In genomic region chr2:9637330-9637729, GRCh38 we compare ENCODE assay signal across 13 cellular contexts. TPM values are rescaled to one million over a fixed set of nuclear protein-coding genes. Genes with fewer than 3 reads are reported as not detected.
DNase-seq lines count a peak whose midpoint lies in the region; ATAC-seq and TF ChIP-seq lines count a peak whose summit lies in the region.
"Had no signal": no experiment of that assay in that cellular context is flagged by ENCODE, and none has a peak within 500 bp of the region (broad histone marks: within the 10 kb centered on the region; RNA-seq: fewer than 3 reads in every experiment).

No MANE protein-coding gene starts in this region.

- H3K36me3 ChIP-seq in body of pancreas (replicated peaks in 1 of 2; ENCODE audit: insufficient read depth in 1 of 2, low read depth in 2 of 2) = no peaks in the 10 kb centered on the region

- WGBS in body of pancreas, 2 donors = 19 to 57% methylated on average over 2 of the region's 2 CpGs

- no peak overlapping the region for H3K4me3 ChIP-seq in AG04450 (ENCODE audit: low read depth, low read length)
- H3K4me3 ChIP-seq in astrocyte of the cerebellum (ENCODE audit: low read depth, low read length) = no peak overlapping the region
- H3K4me3 ChIP-seq in body of pancreas = no peak overlapping the region

- no peaks in the 10 kb centered on the region for H3K36me3 Mint-ChIP-seq in HFFc6 (ENCODE audit: low read depth)
- no peaks in the 10 kb centered on the region for H3K36me3 Mint-ChIP-seq in activated CD8-positive, alpha-beta T cell treated with anti-CD3 and anti-CD28 coated beads for 36 hours (ENCODE audit: low read depth)
- H3K36me3 Mint-ChIP-seq: CD8-positive, alpha-beta T cell had no signal

- no peak for ATAC-seq in activated CD8-positive, alpha-beta T cell treated with anti-CD3 and anti-CD28 coated beads for 36 hours
- ATAC-seq in body of pancreas (no peak), left ventricle myocardium superior (no peak)
- ATAC-seq: CD8-positive, alpha-beta T cell; left colon had no signal

- no peak for DNase-seq in AG04450 (ENCODE audit: low read depth, low spot score)
- DNase-seq in HFFc6 = peak; percentile 62
- DNase-seq in astrocyte of the cerebellum (ENCODE audit: low read depth) = peak; percentile 35
- peak; percentile 68 for DNase-seq in kidney glomerular epithelial cell (lab: John Stamatoyannopoulos, UW)
- no peak for DNase-seq in DMS79 treated with DMSO at 0.1 percent for 48 hours (lab: John Stamatoyannopoulos, UW)
- DNase-seq in activated CD8-positive, alpha-beta T cell treated with anti-CD3 and anti-CD28 coated beads for 36 hours = no peak
- no peak for DNase-seq in body of pancreas
- DNase-seq in left ventricle myocardium superior = no peak
- DNase-seq: CD8-positive, alpha-beta T cell; left colon; NCI-H1417 treated with DMSO at 0.1 percent for 48 hours; right cardiac atrium; SIG-M5 had no signal

- TF ChIP-seq CTCF in AG04450 (IDR thresholded peaks at IDR 0.05; ENCODE audit: low read depth, low read length) (no peak), HFFc6 (IDR thresholded peaks at IDR 0.05) (no peak), astrocyte of the cerebellum (IDR thresholded peaks at IDR 0.05; ENCODE audit: low read depth, low read length, missing control alignments) (no peak), body of pancreas (IDR thresholded peaks at IDR 0.05) (no peak)
- TF ChIP-seq CTCF in activated CD8-positive, alpha-beta T cell treated with anti-CD3 and anti-CD28 coated beads for 36 hours (IDR thresholded peaks at IDR 0.05) = no peak

- peaks cover 6% of the 10 kb centered on the region for H3K27me3 Mint-ChIP-seq in HFFc6 (ENCODE audit: insufficient read depth)
- peaks cover 2% of the 10 kb centered on the region for H3K27me3 Mint-ChIP-seq in activated CD8-positive, alpha-beta T cell treated with anti-CD3 and anti-CD28 coated beads for 36 hours

- intact Hi-C loops in activated CD8-positive, alpha-beta T cell treated with anti-CD3 and anti-CD28 coated beads for 36 hours (cut with micrococcal nuclease) = no loop called here
- intact Hi-C loops in body of pancreas (cut with DNase I) = no loop called here
- intact Hi-C loops in left ventricle myocardium superior (cut with micrococcal nuclease) = loop anchor here (10.0 kb wide), 1 partner anchor 127 kb away; no protein-coding TSS in a partner anchor

- in situ Hi-C loops in astrocyte of the cerebellum (cut with HindIII; ENCODE audit: low sequenced_read_pairs) = no loop called here

- peak overlapping the region; percentile 61 for H3K4me3 Mint-ChIP-seq in HFFc6
- H3K4me3 Mint-ChIP-seq in activated CD8-positive, alpha-beta T cell treated with anti-CD3 and anti-CD28 coated beads for 36 hours = no peak overlapping the region
- H3K4me3 Mint-ChIP-seq: CD8-positive, alpha-beta T cell had no signal

- no peak for TF ChIP-seq POLR2A in body of pancreas (IDR thresholded peaks at IDR 0.05)

- H3K4me1 ChIP-seq in body of pancreas = no peaks in the 10 kb centered on the region

- H3K27me3 ChIP-seq in AG04450 (ENCODE audit: control insufficient read depth, insufficient read depth, low read length) = no peaks in the 10 kb centered on the region
- H3K27me3 ChIP-seq in body of pancreas = no peaks in the 10 kb centered on the region

- no peaks in the 10 kb centered on the region for H3K9me3 ChIP-seq in AG04450 (ENCODE audit: control insufficient read depth, insufficient read depth, low read length)
- no peaks in the 10 kb centered on the region for H3K9me3 ChIP-seq in body of pancreas

- peak overlapping the region; percentile 61 for H3K27ac Mint-ChIP-seq in HFFc6
- H3K27ac Mint-ChIP-seq in activated CD8-positive, alpha-beta T cell treated with anti-CD3 and anti-CD28 coated beads for 36 hours = no peak overlapping the region
- H3K27ac Mint-ChIP-seq: CD8-positive, alpha-beta T cell had no signal

- peaks cover 74% of the 10 kb centered on the region for H3K4me1 Mint-ChIP-seq in HFFc6 (ENCODE audit: low read depth)
- peaks cover 6% of the 10 kb centered on the region for H3K4me1 Mint-ChIP-seq in activated CD8-positive, alpha-beta T cell treated with anti-CD3 and anti-CD28 coated beads for 36 hours (ENCODE audit: low read depth)

- no peaks in the 10 kb centered on the region for H3K9me3 Mint-ChIP-seq in HFFc6
- H3K9me3 Mint-ChIP-seq in activated CD8-positive, alpha-beta T cell treated with anti-CD3 and anti-CD28 coated beads for 36 hours = no peaks in the 10 kb centered on the region
- H3K9me3 Mint-ChIP-seq: CD8-positive, alpha-beta T cell had no signal

- POLR2A ChIA-PET in AG04450 (lab: Yijun Ruan, JAX) = interaction anchor here (1.1 to 3.3 kb wide), 3 partner anchors 7 to 82 kb away, joined by 3 to 23 read pairs (median 11); partner anchors contain the start of genes ADAM17 and YWHAQ
- POLR2A ChIA-PET in activated CD8-positive, alpha-beta T cell treated with anti-CD3 and anti-CD28 coated beads for 36 hours (lab: Charles Lee) = interaction anchor here (1.1 to 2.3 kb wide), 2 partner anchors 7 to 9 kb away, joined by 3 to 8 read pairs; partner anchors contain the start of gene YWHAQ

- H3K27ac ChIP-seq in AG04450 (ENCODE audit: low read depth, low read length) = peak overlapping the region; percentile 11
- H3K27ac ChIP-seq in body of pancreas = no peak overlapping the region

- CTCF ChIA-PET in AG04450 (lab: Charles Lee) = interaction anchor here (0.9 to 3.9 kb wide), 2 partner anchors 134 to 347 kb away, joined by 3 to 16 read pairs; no protein-coding TSS in a partner anchor
- CTCF ChIA-PET in activated CD8-positive, alpha-beta T cell treated with anti-CD3 and anti-CD28 coated beads for 36 hours (lab: Charles Lee) = interaction anchor here (0.8 kb wide), 1 partner anchor 74 kb away, joined by 5 read pairs; no protein-coding TSS in a partner anchor

RNA-seq across cellular contexts. Expression of gene YWHAQ, which starts 6.5 kb away (rescaled TPM):
- 509 and 624 TPM in 2 replicates for polyA plus RNA-seq in AG04450 (2011; rRNA removed)
- polyA minus RNA-seq in AG04450 (2011; rRNA and poly(A)+ RNA removed) = 272 and 412 TPM in 2 replicates
- 100 to 1,000 TPM; 461 to 607 (median 548) TPM for total RNA-seq in HFFc6 (2021; fragmentation: NEBNext Ultra II Directional; extraction: Animal tissue kit (Norgen Biotek cat#: 25700))
- total RNA-seq in activated CD8-positive, alpha-beta T cell treated with anti-CD3 and anti-CD28 coated beads for 36 hours = 100 to 1,000 TPM; 341 to 368 TPM
- total RNA-seq in body of pancreas (100 to 1,000 TPM in 1 of 2 donors, 10 to 100 TPM in 1; 69.2 to 132 TPM), left ventricle myocardium superior (119 TPM)

Comparison
In these comparisons a context has a peak if more than half of its experiments do, and no peak if none do; other contexts are left out.
1. DNase-seq: peak in HFFc6 (single experiment), astrocyte of the cerebellum (single experiment) and kidney glomerular epithelial cell (single experiment); none in AG04450 (single experiment), DMS79 treated with DMSO at 0.1 percent for 48 hours (single experiment), activated CD8-positive, alpha-beta T cell treated with anti-CD3 and anti-CD28 coated beads for 36 hours (single experiment), body of pancreas (0 of 4) and left ventricle myocardium superior (single experiment).